14 cellular contexts compared by ENCODE assay signal in the genomic region with DNA sequence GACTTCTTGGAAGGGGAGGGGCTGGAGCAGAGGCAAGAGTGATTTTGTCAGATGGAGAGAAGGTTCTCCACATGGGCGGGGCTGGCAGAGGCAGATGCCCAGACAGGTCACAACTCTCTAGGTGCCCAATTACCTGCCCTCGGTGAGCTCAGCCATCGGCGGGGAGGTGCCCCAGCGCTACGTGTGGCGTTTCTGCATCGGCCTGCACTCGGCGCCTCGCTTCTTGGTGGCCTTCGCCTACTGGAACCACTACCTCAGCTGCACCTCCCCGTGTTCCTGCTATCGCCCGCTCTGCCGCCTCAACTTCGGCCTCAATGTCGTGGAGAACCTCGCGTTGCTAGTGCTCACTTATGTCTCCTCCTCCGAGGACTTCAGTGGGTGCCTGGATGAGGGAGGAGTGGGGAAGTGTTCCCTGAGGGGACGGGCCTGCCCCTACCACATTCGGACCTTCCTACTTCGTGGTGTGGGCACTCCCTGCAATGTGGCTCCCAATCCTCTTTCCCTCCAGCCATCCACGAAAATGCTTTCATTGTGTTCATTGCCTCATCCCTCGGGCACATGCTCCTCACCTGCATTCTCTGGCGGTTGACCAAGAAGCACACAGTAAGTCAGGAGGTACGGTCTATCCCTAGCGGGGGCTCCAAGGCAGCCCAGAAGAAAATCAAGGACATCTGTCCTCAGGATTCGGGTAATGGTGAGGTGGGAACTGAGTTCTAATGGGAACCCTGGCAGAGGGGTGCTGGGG. TPM values are rescaled to one million over a fixed set of nuclear protein-coding genes. Genes with fewer than 3 reads are reported as not detected.
DNase-seq lines count a peak whose midpoint lies in the region; ATAC-seq and FAIRE-seq lines count a peak whose summit lies in the region.
"Had no signal": no experiment of that assay in that cellular context is flagged by ENCODE, and none has a peak within 500 bp of the region (broad histone marks: within the 10 kb centered on the region; RNA-seq: fewer than 3 reads in every experiment).

No MANE protein-coding gene starts in this region.

- CTCF ChIA-PET in activated CD4-positive, alpha-beta T cell treated with anti-CD3 and anti-CD28 coated beads for 36 hours (lab: Charles Lee): interaction anchor here (1.0 to 2.2 kb wide), 4 partner anchors 9 to 249 kb away, joined by 3 to 7 read pairs (median 6); a partner anchor contains a TSS

- intact Hi-C loops in dendritic cell treated with granulocyte-macrophage colony-stimulating factor and Interleukin-4, amounts not matched to agents 40 ng/mL and 50 ng/mL, for 4 days (cut with micrococcal nuclease): loop anchor here (2.0 kb wide), 1 partner anchor 17 kb away; a partner anchor contains a TSS
- intact Hi-C loops in activated CD4-positive, alpha-beta T cell treated with anti-CD3 and anti-CD28 coated beads for 36 hours (cut with DNase I, micrococcal nuclease): loop anchor here (1.0 to 2.0 kb wide), 2 partner anchors 15 to 248 kb away; no protein-coding TSS in a partner anchor

- H3K27ac ChIP-seq in temporal lobe (ENCODE audit: low read depth, low read length): peak overlapping the region; percentile 100
- H3K27ac ChIP-seq: epithelial cell of prostate, foreskin keratinocyte, neural progenitor cell, transverse colon had no signal

- no peak for ATAC-seq in activated CD4-positive, alpha-beta T cell treated with anti-CD3 and anti-CD28 coated beads for 36 hours

- H3K4me1 Mint-ChIP-seq in activated naive CD4-positive, alpha-beta T cell treated with anti-CD3 and anti-CD28 coated beads, Interleukin-2, amount 50 U/mL, for 24 hours: peaks cover 46% of the 10 kb centered on the region
- peaks cover 66% of the 10 kb centered on the region for H3K4me1 Mint-ChIP-seq in dendritic cell treated with granulocyte-macrophage colony-stimulating factor and Interleukin-4, amounts not matched to agents 40 ng/mL and 50 ng/mL, for 4 days (ENCODE audit: low read depth)
- peaks cover 27% of the 10 kb centered on the region for H3K4me1 Mint-ChIP-seq in activated CD4-positive, alpha-beta T cell treated with anti-CD3 and anti-CD28 coated beads for 36 hours

- no peak for DNase-seq in activated naive CD4-positive, alpha-beta T cell treated with anti-CD3 and anti-CD28 coated beads, Interleukin-2, amount 50 U/mL, for 16 hours
- DNase-seq in SK-MEL-5 (ENCODE audit: low read depth, low spot score) (peak; percentile 72), frontal cortex (ENCODE audit: low spot score in 2 of 2) (no peak), DMS153 (lab: John Stamatoyannopoulos, UW) (no peak)
- DNase-seq in activated CD4-positive, alpha-beta T cell treated with anti-CD3 and anti-CD28 coated beads for 36 hours: no peak
- DNase-seq: NCI-H1092 treated with DMSO at 0.1 percent for 48 hours had no signal

- in situ Hi-C loops in SK-MEL-5 (cut with HindIII; ENCODE audit: low pct_unique_long_range_greater_than_20kb, low sequenced_read_pairs): no loop called here

- H3K4me3 Mint-ChIP-seq in activated naive CD4-positive, alpha-beta T cell treated with anti-CD3 and anti-CD28 coated beads, Interleukin-2, amount 50 U/mL, for 24 hours: no peak overlapping the region
- no peak overlapping the region for H3K4me3 Mint-ChIP-seq in dendritic cell treated with granulocyte-macrophage colony-stimulating factor and Interleukin-4, amounts not matched to agents 40 ng/mL and 50 ng/mL, for 4 days
- no peak overlapping the region for H3K4me3 Mint-ChIP-seq in activated CD4-positive, alpha-beta T cell treated with anti-CD3 and anti-CD28 coated beads for 36 hours
- H3K4me3 Mint-ChIP-seq: neural progenitor cell had no signal

- H3K9me3 Mint-ChIP-seq in activated naive CD4-positive, alpha-beta T cell treated with anti-CD3 and anti-CD28 coated beads, Interleukin-2, amount 50 U/mL, for 24 hours: no peaks in the 10 kb centered on the region
- no peaks in the 10 kb centered on the region for H3K9me3 Mint-ChIP-seq in dendritic cell treated with granulocyte-macrophage colony-stimulating factor and Interleukin-4, amounts not matched to agents 40 ng/mL and 50 ng/mL, for 4 days
- no peaks in the 10 kb centered on the region for H3K9me3 Mint-ChIP-seq in activated CD4-positive, alpha-beta T cell treated with anti-CD3 and anti-CD28 coated beads for 36 hours (ENCODE audit: low read depth)
- H3K9me3 Mint-ChIP-seq: neural progenitor cell had no signal

- H3K27me3 Mint-ChIP-seq in activated naive CD4-positive, alpha-beta T cell treated with anti-CD3 and anti-CD28 coated beads, Interleukin-2, amount 50 U/mL, for 24 hours: no peaks in the 10 kb centered on the region
- H3K27me3 Mint-ChIP-seq in dendritic cell treated with granulocyte-macrophage colony-stimulating factor and Interleukin-4, amounts not matched to agents 40 ng/mL and 50 ng/mL, for 4 days: no peaks in the 10 kb centered on the region
- no peaks in the 10 kb centered on the region for H3K27me3 Mint-ChIP-seq in activated CD4-positive, alpha-beta T cell treated with anti-CD3 and anti-CD28 coated beads for 36 hours

- POLR2A ChIA-PET in activated CD4-positive, alpha-beta T cell treated with anti-CD3 and anti-CD28 coated beads for 36 hours (lab: Charles Lee): no interaction called here

- H3K27ac Mint-ChIP-seq in activated naive CD4-positive, alpha-beta T cell treated with anti-CD3 and anti-CD28 coated beads, Interleukin-2, amount 50 U/mL, for 24 hours: peak overlapping the region; percentile 76
- H3K27ac Mint-ChIP-seq in dendritic cell treated with granulocyte-macrophage colony-stimulating factor and Interleukin-4, amounts not matched to agents 40 ng/mL and 50 ng/mL, for 4 days: peak overlapping the region; percentile 77
- H3K27ac Mint-ChIP-seq in activated CD4-positive, alpha-beta T cell treated with anti-CD3 and anti-CD28 coated beads for 36 hours: no peak overlapping the region
- H3K27ac Mint-ChIP-seq: neural progenitor cell had no signal

- no peak for FAIRE-seq in frontal cortex (lab: Jason Lieb, UNC)
- FAIRE-seq: bronchial epithelial cell had no signal

- peaks cover 6% of the 10 kb centered on the region for H3K36me3 Mint-ChIP-seq in activated naive CD4-positive, alpha-beta T cell treated with anti-CD3 and anti-CD28 coated beads, Interleukin-2, amount 50 U/mL, for 24 hours
- peaks cover 54% of the 10 kb centered on the region for H3K36me3 Mint-ChIP-seq in dendritic cell treated with granulocyte-macrophage colony-stimulating factor and Interleukin-4, amounts not matched to agents 40 ng/mL and 50 ng/mL, for 4 days (ENCODE audit: low read depth)
- H3K36me3 Mint-ChIP-seq in activated CD4-positive, alpha-beta T cell treated with anti-CD3 and anti-CD28 coated beads for 36 hours (ENCODE audit: low read depth): peaks cover 41% of the 10 kb centered on the region

RNA-seq across cellular contexts. Expression of a gene that starts 15.6 kb away (rescaled TPM):
- total RNA-seq in SK-MEL-5 (2014; rRNA removed; shearing (Covaris generic)): 11.8 and 14.9 TPM in 2 replicates
- polyA plus RNA-seq in SK-MEL-5 (2015; cell fraction: cytosol; rRNA removed): 23.8 and 32.6 TPM in 2 replicates
- 166 and 181 TPM in 2 replicates for polyA plus RNA-seq in SK-MEL-5 (2015; cell fraction: nucleus; rRNA removed)
- total RNA-seq in temporal lobe: 9.3 TPM
- total RNA-seq in frontal cortex: 6.9 TPM
- total RNA-seq in activated CD4-positive, alpha-beta T cell treated with anti-CD3 and anti-CD28 coated beads for 36 hours: 10 to 100 TPM; 33.6 to 39.2 TPM

RNA-seq across cellular contexts. Expression of a gene that starts 16.8 kb away (rescaled TPM):
- 12.0 and 15.7 TPM in 2 replicates for total RNA-seq in SK-MEL-5 (2014; rRNA removed; shearing (Covaris generic))
- polyA plus RNA-seq in SK-MEL-5 (2015; cell fraction: cytosol; rRNA removed): 79.3 and 88.6 TPM in 2 replicates
- 11.5 and 22.8 TPM in 2 replicates for polyA plus RNA-seq in SK-MEL-5 (2015; cell fraction: nucleus; rRNA removed)
- 1.5 TPM for total RNA-seq in temporal lobe
- total RNA-seq in frontal cortex: 1.2 TPM
- 100 to 1,000 TPM; 157 to 180 TPM for total RNA-seq in activated CD4-positive, alpha-beta T cell treated with anti-CD3 and anti-CD28 coated beads for 36 hours

RNA-seq across cellular contexts. Expression of a gene that starts 26.6 kb away (rescaled TPM):
- total RNA-seq in SK-MEL-5 (2014; rRNA removed; shearing (Covaris generic)): 102 and 107 TPM in 2 replicates
- polyA plus RNA-seq in SK-MEL-5 (2015; cell fraction: cytosol; rRNA removed): 129 TPM in 2 replicates
- 139 and 148 TPM in 2 replicates for polyA plus RNA-seq in SK-MEL-5 (2015; cell fraction: nucleus; rRNA removed)
- total RNA-seq in temporal lobe (56.3 TPM), frontal cortex (73.4 TPM)
- total RNA-seq in activated CD4-positive, alpha-beta T cell treated with anti-CD3 and anti-CD28 coated beads for 36 hours: 100 to 1,000 TPM in 1 of 2 experiments, 10 to 100 TPM in 1; 96.0 to 134 TPM

RNA-seq across cellular contexts. Expression of a gene that starts 31.5 kb away (rescaled TPM):
- total RNA-seq in SK-MEL-5 (2014; rRNA removed; shearing (Covaris generic)): 24.2 and 25.7 TPM in 2 replicates
- 39.4 and 55.6 TPM in 2 replicates for polyA plus RNA-seq in SK-MEL-5 (2015; cell fraction: cytosol; rRNA removed)
- polyA plus RNA-seq in SK-MEL-5 (2015; cell fraction: nucleus; rRNA removed): 40.1 and 56.4 TPM in 2 replicates
- total RNA-seq in temporal lobe: 11.8 TPM
- total RNA-seq in frontal cortex: 16.3 TPM
- 10 to 100 TPM; 60.0 to 62.6 TPM for total RNA-seq in activated CD4-positive, alpha-beta T cell treated with anti-CD3 and anti-CD28 coated beads for 36 hours
